In genomic region chr1:236795035-236795756, GRCh38 we compare ENCODE assay signal across 8 cellular contexts. TPM values are rescaled to one million over a fixed set of nuclear protein-coding genes. Genes with fewer than 3 reads are reported as not detected.
A peak's percentile ranks its signal among the peaks of the same experiment; 100 is the strongest.
DNase-seq lines count a peak whose midpoint lies in the region; ATAC-seq and FAIRE-seq lines count a peak whose summit lies in the region.

Gene MTR, plus strand, starts transcription at chr1:236795292. Its CDS starts 412 bp downstream, at chr1:236795704.

- H3K4me3 ChIP-seq in rectal smooth muscle tissue (ENCODE audit: low read length): peak within 1 kb of the TSS; percentile 97
- peak within 1 kb of the TSS; percentile 60 to 94 for H3K4me3 ChIP-seq in aorta (ENCODE audit: low read length in 2 of 2)

- 0% methylated on average over 58 to 67 of the region's 67 CpGs for whole genome bisulfite sequencing in aorta, 2 donors

- H3K27me3 ChIP-seq in rectal smooth muscle tissue (ENCODE audit: control insufficient read depth, insufficient read depth, low read length) (no peaks in the 10 kb centered on the region), aorta (ENCODE audit: control insufficient read depth in 1 of 2, insufficient read depth in 2 of 2, low read length in 1 of 2) (no peaks in the 10 kb centered on the region)

- H3K36me3 ChIP-seq in rectal smooth muscle tissue (ENCODE audit: control insufficient read depth, insufficient read depth, low read length): no peaks in the 10 kb centered on the region
- no peaks in the 10 kb centered on the region for H3K36me3 ChIP-seq in aorta (ENCODE audit: control insufficient read depth in 1 of 2, insufficient read depth in 2 of 2, low read length in 1 of 2)

- H3K9ac ChIP-seq in rectal smooth muscle tissue (ENCODE audit: low read length): peak within 1 kb of the TSS; percentile 91

- H3K9me3 ChIP-seq in aorta (ENCODE audit: control insufficient read depth, low read length): no peaks in the 10 kb centered on the region

- FAIRE-seq in GM18507 (lab: Jason Lieb, UNC): peak; percentile 99

- intact Hi-C loops in aorta (cut with DNase I): no loop called here

- H3K4me1 ChIP-seq in rectal smooth muscle tissue (ENCODE audit: control insufficient read depth, insufficient read depth, low read length): peaks cover 5% of the 10 kb centered on the region
- H3K4me1 ChIP-seq in aorta (ENCODE audit: control insufficient read depth in 1 of 2, insufficient read depth in 2 of 2, low read length in 2 of 2): no peaks in the 10 kb centered on the region

- ATAC-seq in HG02981 (IDR thresholded peaks at IDR 0.05; ENCODE audit: unreplicated experiment) (peak; percentile 98), aorta (ENCODE audit: low FRiP score) (peak; percentile 99)

- DNase-seq in GM18507 (ENCODE audit: extremely low spot score, insufficient read length, low read depth) (peak; percentile 98), NCI-H2029 treated with DMSO at 0.1 percent for 48 hours (lab: John Stamatoyannopoulos, UW) (peak; percentile 83), T-helper 9 cell (peak; percentile 90), astrocyte of the hippocampus (ENCODE audit: low read depth, low spot score) (peak; percentile 99), hepatic stellate cell (ENCODE audit: low spot score) (peak; percentile 100), aorta (peak; percentile 99)

- peak within 1 kb of the TSS; percentile 92 for H3K27ac ChIP-seq in rectal smooth muscle tissue (ENCODE audit: low read depth, low read length)
- peak within 1 kb of the TSS; percentile 70 to 84 for H3K27ac ChIP-seq in aorta (ENCODE audit: low read depth in 1 of 2, low read length in 2 of 2)

RNA-seq across cellular contexts. Expression of gene MTR, which starts in this region (rescaled TPM):
- 10 to 100 TPM; 54.3 to 59.5 TPM for total RNA-seq in aorta
- 1 to 10 TPM; 4.6 to 10.0 TPM for polyA plus RNA-seq in aorta

Comparison
In these comparisons a context has a peak if more than half of its experiments do, and no peak if none do; other contexts are left out.
1. Peak in every context shown above with its lines: DNase-seq, ATAC-seq, H3K4me3 ChIP-seq and H3K27ac ChIP-seq.